ENCODE assay signal across 1 cellular context in genomic region chr20:63363981-63364536, GRCh38.
A peak's percentile ranks its signal among the peaks of the same experiment; 100 is the strongest.
TF ChIP-seq lines count a peak whose summit lies in the region.

No MANE protein-coding gene starts in this region.

TF ChIP-seq in HepG2, 621 proteins besides CTCF, POLR2A, EP300 and RAD21 (continued from another document):
- TF ChIP-seq, protein P1, sequence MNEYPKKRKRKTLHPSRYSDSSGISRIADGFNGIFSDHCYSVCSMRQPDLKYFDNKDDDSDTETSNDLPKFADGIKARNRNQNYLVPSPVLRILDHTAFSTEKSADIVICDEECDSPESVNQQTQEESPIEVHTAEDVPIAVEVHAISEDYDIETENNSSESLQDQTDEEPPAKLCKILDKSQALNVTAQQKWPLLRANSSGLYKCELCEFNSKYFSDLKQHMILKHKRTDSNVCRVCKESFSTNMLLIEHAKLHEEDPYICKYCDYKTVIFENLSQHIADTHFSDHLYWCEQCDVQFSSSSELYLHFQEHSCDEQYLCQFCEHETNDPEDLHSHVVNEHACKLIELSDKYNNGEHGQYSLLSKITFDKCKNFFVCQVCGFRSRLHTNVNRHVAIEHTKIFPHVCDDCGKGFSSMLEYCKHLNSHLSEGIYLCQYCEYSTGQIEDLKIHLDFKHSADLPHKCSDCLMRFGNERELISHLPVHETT (CRISPR knock-in tag; conservative IDR thresholded peaks at IDR 0.05): no peak
- TF ChIP-seq TBX2 (CRISPR knock-in tag; IDR thresholded peaks at IDR 0.05; ENCODE audit: borderline replicate concordance) (no peak), NFATC3 (CRISPR knock-in tag; IDR thresholded peaks at IDR 0.05) (no peak), NFRKB (IDR thresholded peaks at IDR 0.05) (no peak), ARNT2 (CRISPR knock-in tag; IDR thresholded peaks at IDR 0.05; ENCODE audit: low read depth) (0 out of 2 replicates have a peak, but pooled peaks have one; percentile 38), SAFB2 (CRISPR knock-in tag; IDR thresholded peaks at IDR 0.05; ENCODE audit: borderline replicate concordance, low read depth) (no peak)
- TF ChIP-seq, protein P2, sequence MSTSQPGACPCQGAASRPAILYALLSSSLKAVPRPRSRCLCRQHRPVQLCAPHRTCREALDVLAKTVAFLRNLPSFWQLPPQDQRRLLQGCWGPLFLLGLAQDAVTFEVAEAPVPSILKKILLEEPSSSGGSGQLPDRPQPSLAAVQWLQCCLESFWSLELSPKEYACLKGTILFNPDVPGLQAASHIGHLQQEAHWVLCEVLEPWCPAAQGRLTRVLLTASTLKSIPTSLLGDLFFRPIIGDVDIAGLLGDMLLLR (CRISPR knock-in tag; IDR thresholded peaks at IDR 0.05): no peak
TF ChIP-seq in HepG2: peak in this region for 26.
